Comparison of ENCODE assay signal across 1 cellular context in the genomic region with DNA sequence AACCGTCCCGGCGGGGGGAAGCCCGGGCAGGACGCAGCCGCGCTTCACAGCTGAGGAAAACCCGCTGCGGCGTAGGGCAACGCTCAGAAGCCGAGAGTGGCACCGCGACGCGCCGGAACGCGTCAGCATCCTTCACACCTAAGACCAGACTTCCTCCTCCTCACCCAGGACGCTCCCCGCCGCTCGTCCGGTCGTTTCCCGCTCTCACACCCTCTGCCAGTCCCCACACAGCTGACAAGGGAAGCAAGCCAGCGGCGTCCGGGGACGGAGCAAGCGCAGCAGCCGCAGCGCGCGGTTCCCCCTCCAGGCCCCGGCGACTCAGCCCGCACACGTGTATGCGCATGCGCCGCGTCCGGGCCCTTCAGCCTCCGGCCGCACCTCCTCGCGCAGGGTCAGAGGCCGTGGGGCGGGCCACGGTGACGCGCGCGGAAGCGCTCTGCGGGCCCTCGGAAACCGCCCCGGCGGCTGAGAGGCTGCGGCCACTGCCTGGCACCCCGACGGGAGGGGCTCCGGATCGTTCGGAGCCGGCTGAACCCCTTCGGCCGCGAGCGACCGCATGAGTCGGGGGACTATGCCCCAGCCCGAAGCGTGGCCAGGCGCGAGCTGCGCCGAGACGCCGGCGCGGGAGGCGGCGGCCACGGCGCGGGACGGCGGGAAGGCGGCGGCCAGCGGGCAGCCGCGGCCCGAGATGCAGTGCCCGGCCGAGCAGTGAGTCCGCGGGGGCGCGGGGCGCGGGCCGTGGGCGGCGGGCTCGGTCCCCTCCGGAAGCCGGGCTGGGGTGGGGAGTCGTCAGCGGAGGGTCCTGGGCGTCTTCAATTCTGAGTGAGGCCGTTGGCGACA.
TF ChIP-seq lines count a peak whose summit lies in the region.

A gene (plus strand): TSS at position 449 of the 840 bp plus-strand sequence. CDS start 108 bp downstream, at position 557.

TF ChIP-seq in HEK293, 187 proteins besides CTCF, POLR2A, EP300 and RAD21 (continued from another document and continues in another):
- TF ChIP-seq, protein P1, sequence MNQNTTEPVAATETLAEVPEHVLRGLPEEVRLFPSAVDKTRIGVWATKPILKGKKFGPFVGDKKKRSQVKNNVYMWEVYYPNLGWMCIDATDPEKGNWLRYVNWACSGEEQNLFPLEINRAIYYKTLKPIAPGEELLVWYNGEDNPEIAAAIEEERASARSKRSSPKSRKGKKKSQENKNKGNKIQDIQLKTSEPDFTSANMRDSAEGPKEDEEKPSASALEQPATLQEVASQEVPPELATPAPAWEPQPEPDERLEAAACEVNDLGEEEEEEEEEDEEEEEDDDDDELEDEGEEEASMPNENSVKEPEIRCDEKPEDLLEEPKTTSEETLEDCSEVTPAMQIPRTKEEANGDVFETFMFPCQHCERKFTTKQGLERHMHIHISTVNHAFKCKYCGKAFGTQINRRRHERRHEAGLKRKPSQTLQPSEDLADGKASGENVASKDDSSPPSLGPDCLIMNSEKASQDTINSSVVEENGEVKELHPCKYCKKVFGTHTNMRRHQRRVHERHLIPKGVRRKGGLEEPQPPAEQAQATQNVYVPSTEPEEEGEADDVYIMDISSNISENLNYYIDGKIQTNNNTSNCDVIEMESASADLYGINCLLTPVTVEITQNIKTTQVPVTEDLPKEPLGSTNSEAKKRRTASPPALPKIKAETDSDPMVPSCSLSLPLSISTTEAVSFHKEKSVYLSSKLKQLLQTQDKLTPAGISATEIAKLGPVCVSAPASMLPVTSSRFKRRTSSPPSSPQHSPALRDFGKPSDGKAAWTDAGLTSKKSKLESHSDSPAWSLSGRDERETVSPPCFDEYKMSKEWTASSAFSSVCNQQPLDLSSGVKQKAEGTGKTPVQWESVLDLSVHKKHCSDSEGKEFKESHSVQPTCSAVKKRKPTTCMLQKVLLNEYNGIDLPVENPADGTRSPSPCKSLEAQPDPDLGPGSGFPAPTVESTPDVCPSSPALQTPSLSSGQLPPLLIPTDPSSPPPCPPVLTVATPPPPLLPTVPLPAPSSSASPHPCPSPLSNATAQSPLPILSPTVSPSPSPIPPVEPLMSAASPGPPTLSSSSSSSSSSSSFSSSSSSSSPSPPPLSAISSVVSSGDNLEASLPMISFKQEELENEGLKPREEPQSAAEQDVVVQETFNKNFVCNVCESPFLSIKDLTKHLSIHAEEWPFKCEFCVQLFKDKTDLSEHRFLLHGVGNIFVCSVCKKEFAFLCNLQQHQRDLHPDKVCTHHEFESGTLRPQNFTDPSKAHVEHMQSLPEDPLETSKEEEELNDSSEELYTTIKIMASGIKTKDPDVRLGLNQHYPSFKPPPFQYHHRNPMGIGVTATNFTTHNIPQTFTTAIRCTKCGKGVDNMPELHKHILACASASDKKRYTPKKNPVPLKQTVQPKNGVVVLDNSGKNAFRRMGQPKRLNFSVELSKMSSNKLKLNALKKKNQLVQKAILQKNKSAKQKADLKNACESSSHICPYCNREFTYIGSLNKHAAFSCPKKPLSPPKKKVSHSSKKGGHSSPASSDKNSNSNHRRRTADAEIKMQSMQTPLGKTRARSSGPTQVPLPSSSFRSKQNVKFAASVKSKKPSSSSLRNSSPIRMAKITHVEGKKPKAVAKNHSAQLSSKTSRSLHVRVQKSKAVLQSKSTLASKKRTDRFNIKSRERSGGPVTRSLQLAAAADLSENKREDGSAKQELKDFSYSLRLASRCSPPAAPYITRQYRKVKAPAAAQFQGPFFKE (tag by site-specific recombination; IDR thresholded peaks at IDR 0.05; ENCODE audit: borderline replicate concordance) = no peak
- TF ChIP-seq, protein P2, sequence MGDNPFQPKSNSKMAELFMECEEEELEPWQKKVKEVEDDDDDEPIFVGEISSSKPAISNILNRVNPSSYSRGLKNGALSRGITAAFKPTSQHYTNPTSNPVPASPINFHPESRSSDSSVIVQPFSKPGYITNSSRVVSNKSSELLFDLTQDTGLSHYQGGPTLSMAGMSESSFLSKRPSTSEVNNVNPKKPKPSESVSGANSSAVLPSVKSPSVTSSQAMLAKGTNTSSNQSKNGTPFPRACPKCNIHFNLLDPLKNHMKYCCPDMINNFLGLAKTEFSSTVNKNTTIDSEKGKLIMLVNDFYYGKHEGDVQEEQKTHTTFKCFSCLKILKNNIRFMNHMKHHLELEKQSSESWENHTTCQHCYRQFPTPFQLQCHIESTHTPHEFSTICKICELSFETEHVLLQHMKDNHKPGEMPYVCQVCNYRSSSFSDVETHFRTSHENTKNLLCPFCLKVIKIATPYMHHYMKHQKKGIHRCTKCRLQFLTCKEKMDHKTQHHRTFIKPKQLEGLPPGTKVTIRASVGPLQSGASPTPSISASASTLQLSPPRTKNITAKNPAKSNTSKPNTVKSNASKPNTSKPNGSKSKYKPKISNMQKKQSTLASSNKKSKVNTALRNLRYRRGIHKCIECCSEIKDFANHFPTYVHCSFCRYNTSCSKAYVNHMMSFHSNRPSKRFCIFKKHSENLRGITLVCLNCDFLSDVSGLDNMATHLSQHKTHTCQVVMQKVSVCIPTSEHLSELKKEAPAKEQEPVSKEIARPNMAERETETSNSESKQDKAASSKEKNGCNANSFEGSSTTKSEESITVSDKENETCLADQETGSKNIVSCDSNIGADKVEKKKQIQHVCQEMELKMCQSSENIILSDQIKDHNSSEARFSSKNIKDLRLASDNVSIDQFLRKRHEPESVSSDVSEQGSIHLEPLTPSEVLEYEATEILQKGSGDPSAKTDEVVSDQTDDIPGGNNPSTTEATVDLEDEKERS (tag by site-specific recombination; IDR thresholded peaks at IDR 0.05) = peak; percentile 89
- TF ChIP-seq, protein P3, sequence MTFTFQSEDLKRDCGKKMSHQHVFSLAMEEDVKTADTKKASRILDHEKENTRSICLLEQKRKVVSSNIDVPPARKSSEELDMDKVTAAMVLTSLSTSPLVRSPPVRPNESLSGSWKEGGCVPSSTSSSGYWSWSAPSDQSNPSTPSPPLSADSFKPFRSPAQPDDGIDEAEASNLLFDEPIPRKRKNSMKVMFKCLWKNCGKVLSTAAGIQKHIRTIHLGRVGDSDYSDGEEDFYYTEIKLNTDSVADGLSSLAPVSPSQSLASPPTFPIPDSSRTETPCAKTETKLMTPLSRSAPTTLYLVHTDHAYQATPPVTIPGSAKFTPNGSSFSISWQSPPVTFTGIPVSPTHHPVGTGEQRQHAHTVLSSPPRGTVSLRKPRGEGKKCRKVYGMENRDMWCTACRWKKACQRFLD (tag by site-specific recombination; IDR thresholded peaks at IDR 0.05) = no peak
- TF ChIP-seq ZNF664 (tag by site-specific recombination; IDR thresholded peaks at IDR 0.05) = no peak
- TF ChIP-seq, protein P4, sequence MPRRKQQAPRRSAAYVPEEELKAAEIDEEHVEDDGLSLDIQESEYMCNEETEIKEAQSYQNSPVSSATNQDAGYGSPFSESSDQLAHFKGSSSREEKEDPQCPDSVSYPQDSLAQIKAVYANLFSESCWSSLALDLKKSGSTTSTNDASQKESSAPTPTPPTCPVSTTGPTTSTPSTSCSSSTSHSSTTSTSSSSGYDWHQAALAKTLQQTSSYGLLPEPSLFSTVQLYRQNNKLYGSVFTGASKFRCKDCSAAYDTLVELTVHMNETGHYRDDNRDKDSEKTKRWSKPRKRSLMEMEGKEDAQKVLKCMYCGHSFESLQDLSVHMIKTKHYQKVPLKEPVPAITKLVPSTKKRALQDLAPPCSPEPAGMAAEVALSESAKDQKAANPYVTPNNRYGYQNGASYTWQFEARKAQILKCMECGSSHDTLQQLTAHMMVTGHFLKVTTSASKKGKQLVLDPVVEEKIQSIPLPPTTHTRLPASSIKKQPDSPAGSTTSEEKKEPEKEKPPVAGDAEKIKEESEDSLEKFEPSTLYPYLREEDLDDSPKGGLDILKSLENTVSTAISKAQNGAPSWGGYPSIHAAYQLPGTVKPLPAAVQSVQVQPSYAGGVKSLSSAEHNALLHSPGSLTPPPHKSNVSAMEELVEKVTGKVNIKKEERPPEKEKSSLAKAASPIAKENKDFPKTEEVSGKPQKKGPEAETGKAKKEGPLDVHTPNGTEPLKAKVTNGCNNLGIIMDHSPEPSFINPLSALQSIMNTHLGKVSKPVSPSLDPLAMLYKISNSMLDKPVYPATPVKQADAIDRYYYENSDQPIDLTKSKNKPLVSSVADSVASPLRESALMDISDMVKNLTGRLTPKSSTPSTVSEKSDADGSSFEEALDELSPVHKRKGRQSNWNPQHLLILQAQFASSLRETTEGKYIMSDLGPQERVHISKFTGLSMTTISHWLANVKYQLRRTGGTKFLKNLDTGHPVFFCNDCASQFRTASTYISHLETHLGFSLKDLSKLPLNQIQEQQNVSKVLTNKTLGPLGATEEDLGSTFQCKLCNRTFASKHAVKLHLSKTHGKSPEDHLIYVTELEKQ (tag by site-specific recombination; IDR thresholded peaks at IDR 0.05; ENCODE audit: borderline replicate concordance) = no peak
- no peak for TF ChIP-seq ZNF274 (IDR thresholded peaks at IDR 0.05; ENCODE audit: low read length)
- TF ChIP-seq ZNF274 (tag by site-specific recombination; IDR thresholded peaks at IDR 0.05; ENCODE audit: borderline replicate concordance) = no peak
- no peak; the same call in 1 of the 2 replicates for TF ChIP-seq ZNF23 (tag by site-specific recombination; IDR thresholded peaks at IDR 0.05; ENCODE audit: borderline replicate concordance)
- TF ChIP-seq PRDM1 (tag by site-specific recombination; IDR thresholded peaks at IDR 0.05) = 0 out of 2 replicates have a peak, but pooled peaks have one; percentile 14
- TF ChIP-seq, protein P5, sequence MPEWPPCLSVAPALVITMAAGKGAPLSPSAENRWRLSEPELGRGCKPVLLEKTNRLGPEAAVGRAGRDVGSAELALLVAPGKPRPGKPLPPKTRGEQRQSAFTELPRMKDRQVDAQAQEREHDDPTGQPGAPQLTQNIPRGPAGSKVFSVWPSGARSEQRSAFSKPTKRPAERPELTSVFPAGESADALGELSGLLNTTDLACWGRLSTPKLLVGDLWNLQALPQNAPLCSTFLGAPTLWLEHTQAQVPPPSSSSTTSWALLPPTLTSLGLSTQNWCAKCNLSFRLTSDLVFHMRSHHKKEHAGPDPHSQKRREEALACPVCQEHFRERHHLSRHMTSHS (tag by site-specific recombination; IDR thresholded peaks at IDR 0.05) = no peak
- TF ChIP-seq ZNF830 (tag by site-specific recombination; IDR thresholded peaks at IDR 0.05; ENCODE audit: low read depth) = no peak
- peak; percentile 77 for TF ChIP-seq BCL11A (tag by site-specific recombination; IDR thresholded peaks at IDR 0.05; ENCODE audit: low read depth)
- no peak for TF ChIP-seq ZNF133 (tag by site-specific recombination; IDR thresholded peaks at IDR 0.05)
- no peak for TF ChIP-seq ZNF621 (tag by site-specific recombination; IDR thresholded peaks at IDR 0.05)
- TF ChIP-seq TCF7L2 (IDR thresholded peaks at IDR 0.05; ENCODE audit: borderline replicate concordance, low read depth, low read length) = no peak
- no peak for TF ChIP-seq ZNF560 (tag by site-specific recombination; IDR thresholded peaks at IDR 0.05; ENCODE audit: borderline replicate concordance)
- TF ChIP-seq, protein P6, sequence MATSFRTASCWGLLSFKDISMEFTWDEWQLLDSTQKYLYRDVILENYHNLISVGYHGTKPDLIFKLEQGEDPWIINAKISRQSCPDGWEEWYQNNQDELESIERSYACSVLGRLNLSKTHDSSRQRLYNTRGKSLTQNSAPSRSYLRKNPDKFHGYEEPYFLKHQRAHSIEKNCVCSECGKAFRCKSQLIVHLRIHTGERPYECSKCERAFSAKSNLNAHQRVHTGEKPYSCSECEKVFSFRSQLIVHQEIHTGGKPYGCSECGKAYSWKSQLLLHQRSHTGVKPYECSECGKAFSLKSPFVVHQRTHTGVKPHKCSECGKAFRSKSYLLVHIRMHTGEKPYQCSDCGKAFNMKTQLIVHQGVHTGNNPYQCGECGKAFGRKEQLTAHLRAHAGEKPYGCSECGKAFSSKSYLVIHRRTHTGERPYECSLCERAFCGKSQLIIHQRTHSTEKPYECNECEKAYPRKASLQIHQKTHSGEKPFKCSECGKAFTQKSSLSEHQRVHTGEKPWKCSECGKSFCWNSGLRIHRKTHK (tag by site-specific recombination; IDR thresholded peaks at IDR 0.05) = no peak
- no peak for TF ChIP-seq ZNF416 (tag by site-specific recombination; IDR thresholded peaks at IDR 0.05)
- peak; percentile 30; the same call in 1 of the 2 replicates for TF ChIP-seq ZNF146 (tag by site-specific recombination; IDR thresholded peaks at IDR 0.05)
- TF ChIP-seq ZSCAN23 (tag by site-specific recombination; IDR thresholded peaks at IDR 0.05) = no peak; the same call in 1 of the 2 replicates
- TF ChIP-seq, protein P7, sequence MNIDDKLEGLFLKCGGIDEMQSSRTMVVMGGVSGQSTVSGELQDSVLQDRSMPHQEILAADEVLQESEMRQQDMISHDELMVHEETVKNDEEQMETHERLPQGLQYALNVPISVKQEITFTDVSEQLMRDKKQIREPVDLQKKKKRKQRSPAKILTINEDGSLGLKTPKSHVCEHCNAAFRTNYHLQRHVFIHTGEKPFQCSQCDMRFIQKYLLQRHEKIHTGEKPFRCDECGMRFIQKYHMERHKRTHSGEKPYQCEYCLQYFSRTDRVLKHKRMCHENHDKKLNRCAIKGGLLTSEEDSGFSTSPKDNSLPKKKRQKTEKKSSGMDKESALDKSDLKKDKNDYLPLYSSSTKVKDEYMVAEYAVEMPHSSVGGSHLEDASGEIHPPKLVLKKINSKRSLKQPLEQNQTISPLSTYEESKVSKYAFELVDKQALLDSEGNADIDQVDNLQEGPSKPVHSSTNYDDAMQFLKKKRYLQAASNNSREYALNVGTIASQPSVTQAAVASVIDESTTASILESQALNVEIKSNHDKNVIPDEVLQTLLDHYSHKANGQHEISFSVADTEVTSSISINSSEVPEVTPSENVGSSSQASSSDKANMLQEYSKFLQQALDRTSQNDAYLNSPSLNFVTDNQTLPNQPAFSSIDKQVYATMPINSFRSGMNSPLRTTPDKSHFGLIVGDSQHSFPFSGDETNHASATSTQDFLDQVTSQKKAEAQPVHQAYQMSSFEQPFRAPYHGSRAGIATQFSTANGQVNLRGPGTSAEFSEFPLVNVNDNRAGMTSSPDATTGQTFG (tag by site-specific recombination; IDR thresholded peaks at IDR 0.05; ENCODE audit: borderline replicate concordance) = no peak
- no peak for TF ChIP-seq ZNF239 (tag by site-specific recombination; IDR thresholded peaks at IDR 0.05)
- no peak for TF ChIP-seq ZNF37A (tag by site-specific recombination; IDR thresholded peaks at IDR 0.05)
- TF ChIP-seq, protein P8, sequence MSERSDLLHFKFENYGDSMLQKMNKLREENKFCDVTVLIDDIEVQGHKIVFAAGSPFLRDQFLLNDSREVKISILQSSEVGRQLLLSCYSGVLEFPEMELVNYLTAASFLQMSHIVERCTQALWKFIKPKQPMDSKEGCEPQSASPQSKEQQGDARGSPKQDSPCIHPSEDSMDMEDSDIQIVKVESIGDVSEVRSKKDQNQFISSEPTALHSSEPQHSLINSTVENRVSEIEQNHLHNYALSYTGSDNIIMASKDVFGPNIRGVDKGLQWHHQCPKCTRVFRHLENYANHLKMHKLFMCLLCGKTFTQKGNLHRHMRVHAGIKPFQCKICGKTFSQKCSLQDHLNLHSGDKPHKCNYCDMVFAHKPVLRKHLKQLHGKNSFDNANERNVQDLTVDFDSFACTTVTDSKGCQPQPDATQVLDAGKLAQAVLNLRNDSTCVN (tag by site-specific recombination; optimal IDR thresholded peaks at IDR 0.05) = peak; percentile 97
- peak; percentile 90 for TF ChIP-seq ZNF335 (tag by site-specific recombination; conservative IDR thresholded peaks at IDR 0.05)
- TF ChIP-seq ZNF114 (tag by site-specific recombination; IDR thresholded peaks at IDR 0.05) = no peak
- no peak for TF ChIP-seq ZSCAN16 (tag by site-specific recombination; IDR thresholded peaks at IDR 0.05)
- TF ChIP-seq, protein P9, sequence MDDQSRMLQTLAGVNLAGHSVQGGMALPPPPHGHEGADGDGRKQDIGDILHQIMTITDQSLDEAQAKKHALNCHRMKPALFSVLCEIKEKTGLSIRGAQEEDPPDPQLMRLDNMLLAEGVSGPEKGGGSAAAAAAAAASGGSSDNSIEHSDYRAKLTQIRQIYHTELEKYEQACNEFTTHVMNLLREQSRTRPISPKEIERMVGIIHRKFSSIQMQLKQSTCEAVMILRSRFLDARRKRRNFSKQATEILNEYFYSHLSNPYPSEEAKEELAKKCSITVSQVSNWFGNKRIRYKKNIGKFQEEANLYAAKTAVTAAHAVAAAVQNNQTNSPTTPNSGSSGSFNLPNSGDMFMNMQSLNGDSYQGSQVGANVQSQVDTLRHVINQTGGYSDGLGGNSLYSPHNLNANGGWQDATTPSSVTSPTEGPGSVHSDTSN (CRISPR knock-in tag; IDR thresholded peaks at IDR 0.05) = peak; percentile 85; the same call in 1 of the 2 replicates
